ENCODE assay signal across 1 cellular context in genomic region chr6:110332281-110332680, GRCh38.
TF ChIP-seq lines count a peak whose summit lies in the region.

No MANE protein-coding gene starts in this region.

TF ChIP-seq in SK-N-SH treated with all-trans-retinoic acid at 6 μM for 48 hours, 23 proteins besides CTCF, POLR2A, EP300 and RAD21 (continued from another document):
- TF ChIP-seq CREB5 (CRISPR knock-in tag; IDR thresholded peaks at IDR 0.05; ENCODE audit: low read depth), result no peak
